In the genomic region with DNA sequence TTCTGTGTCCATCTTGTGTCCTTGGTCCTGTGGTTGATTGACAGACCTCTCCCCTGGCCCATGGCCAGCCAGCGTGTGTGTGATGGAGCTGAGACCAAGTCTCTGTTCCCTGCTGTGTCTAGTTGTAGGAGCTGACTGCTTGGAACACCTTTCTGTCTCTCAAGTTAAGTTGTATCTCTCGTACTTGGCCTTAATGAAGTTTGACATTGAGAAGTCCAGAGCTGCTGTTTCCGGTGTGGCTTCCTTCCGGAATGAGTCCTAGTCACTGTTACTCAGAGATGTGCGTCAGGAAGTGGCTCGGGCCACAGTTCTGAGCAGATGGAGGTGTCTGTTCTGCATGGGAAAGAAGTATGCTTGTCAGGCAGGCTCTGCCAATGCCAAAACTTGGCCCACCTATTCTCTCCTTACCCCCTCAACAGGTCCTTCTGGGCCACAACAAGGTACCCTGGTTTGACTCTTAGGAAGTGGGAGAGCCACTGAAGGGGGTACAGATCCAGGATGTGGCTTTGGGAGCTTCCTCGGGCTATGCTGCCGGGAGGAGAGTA, we compare ENCODE assay signal across 8 cellular contexts. TPM values are rescaled to one million over a fixed set of nuclear protein-coding genes. Genes with fewer than 3 reads are reported as not detected.
DNase-seq lines count a peak whose midpoint lies in the region; ATAC-seq, FAIRE-seq and TF ChIP-seq lines count a peak whose summit lies in the region.

No MANE protein-coding gene starts in this region.

- no peaks in the 10 kb centered on the region for H3K9me1 ChIP-seq in endothelial cell of umbilical vein (replicated peaks; ENCODE audit: control insufficient read depth, extremely low read depth, insufficient read depth, low read length)

- no peak overlapping the region for H2AFZ ChIP-seq in endothelial cell of umbilical vein (ENCODE audit: low read depth, low read length)

- H3K4me3 ChIP-seq in endothelial cell of umbilical vein (replicated peaks in 1 of 3; ENCODE audit: insufficient read depth in 1 of 3, low read depth in 1 of 3, low read length in 3 of 3): peak overlapping the region in 1 of 3 experiments; percentile 6
- H3K4me3 ChIP-seq in uterus: no peak overlapping the region

- no TSS peak for BruUV-seq in endothelial cell of umbilical vein (replicated peaks; lab: Mats Ljungman, UMichigan)

- TF ChIP-seq CTCF in GM10266 (IDR thresholded peaks at IDR 0.05; ENCODE audit: control insufficient read depth, insufficient read depth, low read depth, missing control alignments) (no peak), endothelial cell of umbilical vein (IDR thresholded peaks at IDR 0.05; ENCODE audit: extremely low read depth in 1 of 2, insufficient read depth in 1 of 2, low read depth in 1 of 2, low read length in 2 of 2) (no peak), osteocyte (IDR thresholded peaks at IDR 0.05) (no peak), uterus (IDR thresholded peaks at IDR 0.05) (no peak)

- H3K4me1 ChIP-seq in endothelial cell of umbilical vein (ENCODE audit: control insufficient read depth, extremely low read depth, insufficient read depth, low read length) (peaks cover 67% of the 10 kb centered on the region), uterus (peaks cover 0 to 27% of the 10 kb centered on the region in 2 donors)

- FAIRE-seq in endothelial cell of umbilical vein (lab: Jason Lieb, UNC): peak; percentile 97

- no peaks in the 10 kb centered on the region for H3K9me3 Mint-ChIP-seq in osteocyte (ENCODE audit: unreplicated experiment)

- POLR2A ChIA-PET in endothelial cell of umbilical vein (lab: Charles Lee): interaction anchor here (0.5 kb wide), 1 partner anchor 59 kb away, joined by 5 read pairs; no protein-coding TSS in a partner anchor

- no peaks in the 10 kb centered on the region for H3K36me3 Mint-ChIP-seq in osteocyte (ENCODE audit: unreplicated experiment)

- H3K36me3 ChIP-seq in endothelial cell of umbilical vein (ENCODE audit: control insufficient read depth in 2 of 2, extremely low read depth in 1 of 2, insufficient read depth in 2 of 2, low read length in 2 of 2): peaks cover 0 to 4% of the 10 kb centered on the region in 2 experiments
- H3K36me3 ChIP-seq in uterus: no peaks in the 10 kb centered on the region

- peak overlapping the region; percentile 91 for H3K27ac ChIP-seq in endothelial cell of umbilical vein (ENCODE audit: insufficient read depth, low read depth, low read length)
- H3K27ac ChIP-seq in uterus: peak overlapping the region; percentile 8 to 64

- dilution Hi-C loops in endothelial cell of umbilical vein (cut with MboI; ENCODE audit: extremely low pct_ligation_motif_present, low sequenced_read_pairs): no loop called here

- CTCF ChIA-PET in endothelial cell of umbilical vein (lab: Charles Lee): interaction anchor here (1.1 to 2.3 kb wide), 7 partner anchors 11 to 118 kb away, joined by 3 to 10 read pairs (median 7); no protein-coding TSS in a partner anchor

- H3K27me3 ChIP-seq in endothelial cell of umbilical vein (ENCODE audit: control insufficient read depth in 2 of 2, insufficient read depth in 2 of 2, low read length in 2 of 2): no peaks in the 10 kb centered on the region
- no peaks in the 10 kb centered on the region for H3K27me3 ChIP-seq in uterus

- no peaks in the 10 kb centered on the region for H4K20me1 ChIP-seq in endothelial cell of umbilical vein (replicated peaks; ENCODE audit: control insufficient read depth, extremely low read depth, insufficient read depth, low read length)

- peak overlapping the region; percentile 5 for H3K4me3 Mint-ChIP-seq in osteocyte (ENCODE audit: unreplicated experiment)

- H3K4me2 ChIP-seq in endothelial cell of umbilical vein (ENCODE audit: insufficient read depth, low read length): peak overlapping the region; percentile 60

- intact Hi-C loops in endothelial cell of umbilical vein (cut with micrococcal nuclease): loop anchor here (1.0 to 5.0 kb wide), 2 partner anchors 31 to 72 kb away; no protein-coding TSS in a partner anchor
- intact Hi-C loops in uterus (cut with DNase I; ENCODE audit: low total_unique reads): no loop called here

- ATAC-seq in HG03097 (IDR thresholded peaks at IDR 0.05; ENCODE audit: low FRiP score, unreplicated experiment) (no peak), GM19035 (IDR thresholded peaks at IDR 0.05; ENCODE audit: unreplicated experiment) (no peak)

- H3K9me3 ChIP-seq in endothelial cell of umbilical vein (replicated peaks; ENCODE audit: control insufficient read depth, insufficient read depth, low read length) (no peaks in the 10 kb centered on the region), uterus (no peaks in the 10 kb centered on the region)

- DNase-seq in GM10266 (ENCODE audit: extremely low spot score): peak; percentile 60
- peak; percentile 70 for DNase-seq in KG1 (lab: John Stamatoyannopoulos, UW)
- DNase-seq in activated CD4-positive, alpha-beta T cell treated with anti-CD3 and anti-CD28 coated beads, Interleukin-2, amount 50 U/mL, for 4 hours: peak; percentile 46 to 51
- peak; percentile 73 for DNase-seq in endothelial cell of umbilical vein (ENCODE audit: low read depth, low spot score)
- no peak for DNase-seq in osteocyte (ENCODE audit: extremely low spot score, unreplicated experiment)
- no peak for DNase-seq in uterus

- H3K79me2 ChIP-seq in endothelial cell of umbilical vein (ENCODE audit: control insufficient read depth, insufficient read depth, low read length): peaks cover 88% of the 10 kb centered on the region

- H3K9ac ChIP-seq in endothelial cell of umbilical vein (replicated peaks; ENCODE audit: extremely low read depth, insufficient read depth, low read length): peak overlapping the region; percentile 50

- peak overlapping the region; percentile 91 for H3K27ac Mint-ChIP-seq in osteocyte (ENCODE audit: unreplicated experiment)

- H3K4me1 Mint-ChIP-seq in osteocyte (ENCODE audit: unreplicated experiment): peaks cover 69% of the 10 kb centered on the region

- H3K27me3 Mint-ChIP-seq in osteocyte (ENCODE audit: unreplicated experiment): no peaks in the 10 kb centered on the region

- TF ChIP-seq POLR2A in endothelial cell of umbilical vein (IDR thresholded peaks at IDR 0.05; ENCODE audit: low read depth, low read length) (peak; percentile 22), uterus (IDR thresholded peaks at IDR 0.05) (no peak)

TF ChIP-seq in endothelial cell of umbilical vein, 7 proteins besides CTCF, POLR2A, EP300 and RAD21:
- TF ChIP-seq EZH2 (IDR thresholded peaks at IDR 0.05; ENCODE audit: borderline replicate concordance, low read depth, low read length, severe bottlenecking) (no peak), JUN (IDR thresholded peaks at IDR 0.05; ENCODE audit: borderline replicate concordance, insufficient read depth, insufficient read length, low read depth) (peak; percentile 76), POLR2AphosphoS5 (IDR thresholded peaks at IDR 0.05; ENCODE audit: insufficient read depth, low read depth, low read length) (peak; percentile 71), FOS (IDR thresholded peaks at IDR 0.05; ENCODE audit: borderline replicate concordance, insufficient read depth, low read length) (peak; percentile 84), MYC (IDR thresholded peaks at IDR 0.05; ENCODE audit: low read depth, low read length) (no peak), GATA2 (IDR thresholded peaks at IDR 0.05; ENCODE audit: insufficient read depth, insufficient read length, low read depth, low read length) (no peak)
- TF ChIP-seq, protein P1, sequence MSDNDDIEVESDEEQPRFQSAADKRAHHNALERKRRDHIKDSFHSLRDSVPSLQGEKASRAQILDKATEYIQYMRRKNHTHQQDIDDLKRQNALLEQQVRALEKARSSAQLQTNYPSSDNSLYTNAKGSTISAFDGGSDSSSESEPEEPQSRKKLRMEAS (IDR thresholded peaks at IDR 0.05; ENCODE audit: insufficient read depth, insufficient read length): no peak
TF ChIP-seq in endothelial cell of umbilical vein: peak in this region for 3.

RNA-seq across cellular contexts. Expression of a gene that starts 54.3 kb away (rescaled TPM):
- total RNA-seq in endothelial cell of umbilical vein (134 and 138 TPM in 2 replicates), osteocyte (75.6 and 81.3 TPM in 2 replicates), uterus (10 to 100 TPM in 3 of 4 donors, 1 to 10 TPM in 1; 9.7 to 65.1 (median 22.3) TPM)
- 26.2 and 27.3 TPM in 2 replicates for polyA plus RNA-seq in endothelial cell of umbilical vein
- polyA plus RNA-seq in endothelial cell of umbilical vein (2011; cell fraction: cytosol; rRNA removed): 43.0 and 43.3 TPM in 2 replicates
- 28.3 and 42.4 TPM in 2 replicates for polyA plus RNA-seq in endothelial cell of umbilical vein (2011; cell fraction: nucleus; rRNA removed)
- polyA plus RNA-seq in endothelial cell of umbilical vein (2012): 61.3 and 62.1 TPM in 2 replicates
- polyA minus RNA-seq in endothelial cell of umbilical vein: 27.8 and 34.0 TPM in 2 replicates
- 42.5 TPM for polyA minus RNA-seq in endothelial cell of umbilical vein (2011; cell fraction: cytosol; rRNA and poly(A)+ RNA removed)
- 15.0 and 27.9 TPM in 2 replicates for polyA minus RNA-seq in endothelial cell of umbilical vein (2011; cell fraction: nucleus; rRNA and poly(A)+ RNA removed)

RNA-seq across cellular contexts. Expression of a gene that starts 55.6 kb away (rescaled TPM):
- total RNA-seq in endothelial cell of umbilical vein (0.35 and 0.82 TPM in 2 replicates), osteocyte (1.7 and 2.0 TPM in 2 replicates), uterus (1 to 10 TPM in 2 of 4 donors, not detected in 2; 1.3 to 2.0 TPM)
- polyA plus RNA-seq in endothelial cell of umbilical vein: 0.76 and 1.7 TPM in 2 replicates
- polyA plus RNA-seq in endothelial cell of umbilical vein (2011; cell fraction: cytosol; rRNA removed): 0.26 and 0.38 TPM in 2 replicates
- 0.56 and 0.63 TPM in 2 replicates for polyA plus RNA-seq in endothelial cell of umbilical vein (2011; cell fraction: nucleus; rRNA removed)
- polyA plus RNA-seq in endothelial cell of umbilical vein (2012): 0.15 and 0.50 TPM in 2 replicates
- polyA minus RNA-seq in endothelial cell of umbilical vein: 0.36 and 0.42 TPM in 2 replicates
- polyA minus RNA-seq in endothelial cell of umbilical vein (2011; cell fraction: cytosol; rRNA and poly(A)+ RNA removed): 2.8 TPM
- polyA minus RNA-seq in endothelial cell of umbilical vein (2011; cell fraction: nucleus; rRNA and poly(A)+ RNA removed): 1.0 and 1.1 TPM in 2 replicates

RNA-seq across cellular contexts. Expression of a gene that starts 56.2 kb away (rescaled TPM):
- total RNA-seq in endothelial cell of umbilical vein (246 and 252 TPM in 2 replicates), osteocyte (372 and 376 TPM in 2 replicates), uterus (100 to 1,000 TPM in 1 of 4 donors, 10 to 100 TPM in 3; 28.6 to 204 (median 60.9) TPM)
- 799 and 837 TPM in 2 replicates for polyA plus RNA-seq in endothelial cell of umbilical vein
- polyA plus RNA-seq in endothelial cell of umbilical vein (2011; cell fraction: cytosol; rRNA removed): 504 and 596 TPM in 2 replicates
- 151 and 220 TPM in 2 replicates for polyA plus RNA-seq in endothelial cell of umbilical vein (2011; cell fraction: nucleus; rRNA removed)
- 252 and 475 TPM in 2 replicates for polyA plus RNA-seq in endothelial cell of umbilical vein (2012)
- 101 and 104 TPM in 2 replicates for polyA minus RNA-seq in endothelial cell of umbilical vein
- polyA minus RNA-seq in endothelial cell of umbilical vein (2011; cell fraction: cytosol; rRNA and poly(A)+ RNA removed): 86.4 TPM
- polyA minus RNA-seq in endothelial cell of umbilical vein (2011; cell fraction: nucleus; rRNA and poly(A)+ RNA removed): 23.7 and 36.8 TPM in 2 replicates

Comparison
In these comparisons a context has a peak if more than half of its experiments do, and no peak if none do; other contexts are left out.
1. DNase-seq: peak in GM10266 (single experiment), KG1 (single experiment), activated CD4-positive, alpha-beta T cell treated with anti-CD3 and anti-CD28 coated beads, Interleukin-2, amount 50 U/mL, for 4 hours (2 of 2) and endothelial cell of umbilical vein (single experiment); none in osteocyte (single experiment) and uterus (0 of 2).